ENCODE assay signal across 8 cellular contexts in the genomic region with DNA sequence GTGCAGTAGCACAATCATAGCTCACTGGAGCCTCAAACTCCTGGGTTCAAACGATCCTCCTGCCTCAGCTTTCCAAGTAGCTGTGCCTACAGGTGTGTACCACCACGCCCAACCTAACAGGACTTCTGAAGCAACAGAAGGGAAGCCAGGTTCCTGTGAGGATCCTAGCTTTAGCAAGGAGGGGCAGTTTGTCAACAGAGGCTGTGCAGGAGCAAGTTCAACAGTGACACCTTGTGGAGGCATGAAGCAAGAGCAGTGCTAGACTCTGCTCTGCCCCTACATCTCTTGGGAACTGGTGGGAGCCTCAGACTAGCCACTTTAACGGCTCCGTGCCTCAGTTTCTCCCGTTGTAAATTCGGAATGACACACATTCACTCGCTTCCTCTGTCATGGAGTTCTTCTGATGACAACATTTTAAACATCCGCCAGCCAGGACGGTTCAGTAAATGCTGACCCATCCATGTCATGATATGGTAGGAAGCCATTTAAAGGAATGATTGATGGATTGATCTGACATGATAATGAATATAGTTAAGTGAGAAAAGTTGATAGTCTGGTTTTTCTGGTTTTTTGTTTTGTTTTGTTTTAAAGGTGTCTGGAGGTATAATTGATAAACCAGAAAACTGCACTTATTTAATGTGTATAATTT.
DNase-seq lines count a peak whose midpoint lies in the region; ATAC-seq and TF ChIP-seq lines count a peak whose summit lies in the region.

No MANE protein-coding gene starts in this region.

- intact Hi-C loops in spleen (cut with DNase I; ENCODE audit: low total_unique reads) (loop anchor here (10.0 kb wide), 1 partner anchor 365 kb away; the partner anchor contains the start of gene ERCC4), sciatic nerve (cut with DNase I) (loop anchor here (10.0 kb wide), 1 partner anchor 245 kb away; no protein-coding TSS in a partner anchor)

- no peak for TF ChIP-seq POLR2A in spleen (IDR thresholded peaks at IDR 0.05)

- no peaks in the 10 kb centered on the region for H3K27me3 ChIP-seq in spleen (replicated peaks in 1 of 7)

- H3K4me3 ChIP-seq in AG04449 (ENCODE audit: low read depth, low read length) (no peak overlapping the region), spleen (no peak overlapping the region)

- WGBS in spleen, 5 donors = 43 to 58% (median 50%) methylated on average over 9 of the region's 9 CpGs

- peak; percentile 31 for TF ChIP-seq CTCF in AG04449 (IDR thresholded peaks at IDR 0.05; ENCODE audit: insufficient read depth, low read length, missing control alignments)
- peak in 4 of 11 experiments; percentile 29 to 43 (median 35) for TF ChIP-seq CTCF in spleen (IDR thresholded peaks at IDR 0.05 in 8 of 11, conservative IDR thresholded peaks at IDR 0.05 in 3 of 11)

- no peak for ATAC-seq in HG03280 (IDR thresholded peaks at IDR 0.05; ENCODE audit: unreplicated experiment)
- ATAC-seq in sciatic nerve = no peak
- ATAC-seq in HG03159 (IDR thresholded peaks at IDR 0.05; ENCODE audit: unreplicated experiment) = no peak

- in situ Hi-C loops in T47D (cut with HindIII; ENCODE audit: low pct_unique_long_range_greater_than_20kb, low sequenced_read_pairs) = no loop called here

- peaks cover 7 to 29% (median 21%) of the 10 kb centered on the region in 8 donors for H3K9me3 ChIP-seq in spleen

- H3K36me3 ChIP-seq in spleen = no peaks in the 10 kb centered on the region

- POLR2A ChIA-PET in AG04449 (lab: Yijun Ruan, JAX) = no interaction called here

- no peak for DNase-seq in AG04449 (ENCODE audit: low read depth, low spot score)
- DNase-seq in ELR (ENCODE audit: low read depth) = peak; percentile 54
- DNase-seq in NCI-H345 (lab: John Stamatoyannopoulos, UW) = peak; percentile 37
- DNase-seq in T47D (ENCODE audit: low read depth in 1 of 2, low spot score in 1 of 2) = peak; percentile 51 to 74
- DNase-seq in spleen = peak; percentile 31
- no peak for DNase-seq in sciatic nerve (ENCODE audit: low spot score)

- H3K27ac ChIP-seq in spleen = no peak overlapping the region

- CTCF ChIA-PET in AG04449 (lab: Yijun Ruan, JAX) = interaction anchor here (1.3 to 1.7 kb wide), 2 partner anchors 12 to 370 kb away, joined by 3 read pairs; partner anchors contain the start of gene ERCC4

- H3K4me1 ChIP-seq in spleen = peaks cover 2 to 27% (median 16%) of the 10 kb centered on the region in 6 donors

Comparison
In these comparisons a context has a peak if more than half of its experiments do, and no peak if none do; other contexts are left out.
1. DNase-seq: peak in ELR (single experiment), NCI-H345 (single experiment), T47D (2 of 2) and spleen (single experiment); none in AG04449 (single experiment) and sciatic nerve (single experiment).